16 cellular contexts compared by ENCODE assay signal in genomic region chr9:13445123-13445522, GRCh38.
DNase-seq lines count a peak whose midpoint lies in the region; ATAC-seq and TF ChIP-seq lines count a peak whose summit lies in the region.
"Had no signal": no experiment of that assay in that cellular context is flagged by ENCODE, and none has a peak within 500 bp of the region (broad histone marks: within the 10 kb centered on the region; RNA-seq: fewer than 3 reads in every experiment).

No MANE protein-coding gene starts in this region.

- H3K9me3 Mint-ChIP-seq in activated naive CD4-positive, alpha-beta T cell treated with anti-CD3 and anti-CD28 coated beads, Interleukin-2, amount 50 U/mL, for 72 hours: peaks cover 0 to 4% of the 10 kb centered on the region in 2 donors
- H3K9me3 Mint-ChIP-seq: activated CD4-positive, alpha-beta memory T cell treated with anti-CD3 and anti-CD28 coated beads for 36 hours; HFFc6 had no signal

- DNase-seq in NCI-H146 (lab: John Stamatoyannopoulos, UW) (peak; percentile 14), NCI-H146 treated with DMSO at 0.1 percent for 48 hours (lab: John Stamatoyannopoulos, UW; ENCODE audit: unreplicated experiment) (no peak), cerebellar nuclear complex (lab: John Stamatoyannopoulos, UW) (peak; percentile 20 to 77), hepatic stellate cell (ENCODE audit: low spot score) (peak; percentile 3), tibial artery (no peak), NCI-H526 treated with DMSO at 0.1 percent for 48 hours (lab: John Stamatoyannopoulos, UW) (no peak), adrenal gland (no peak)
- no peak for DNase-seq in activated naive CD4-positive, alpha-beta T cell treated with anti-CD3 and anti-CD28 coated beads, Interleukin-2, amount 50 U/mL, for 72 hours (ENCODE audit: low spot score in 2 of 2)
- DNase-seq: activated CD4-positive, alpha-beta memory T cell treated with anti-CD3 and anti-CD28 coated beads for 36 hours; activated effector memory CD4-positive, alpha-beta T cell treated with Interleukin-2 at 50 U/mL for 16 hours; HFFc6; NCI-H524 treated with DMSO at 0.1 percent for 48 hours; T1000; trophoblast cell had no signal

- H3K4me3 ChIP-seq in tibial artery (peak overlapping the region; percentile 11 to 45), adrenal gland (no peak overlapping the region)
- H3K4me3 ChIP-seq: A549 had no signal

- peak overlapping the region; percentile 8 to 58 for H3K27ac ChIP-seq in tibial artery
- no peak overlapping the region for H3K27ac ChIP-seq in adrenal gland
- H3K27ac ChIP-seq: A549, neutrophil had no signal

- no peak for ATAC-seq in activated naive CD4-positive, alpha-beta T cell treated with anti-CD3 and anti-CD28 coated beads, Interleukin-2, amount 50 U/mL, for 72 hours
- ATAC-seq: A549 had no signal

- H3K36me3 ChIP-seq in tibial artery (no peaks in the 10 kb centered on the region), adrenal gland (replicated peaks in 1 of 2) (no peaks in the 10 kb centered on the region)
- H3K36me3 ChIP-seq: neutrophil had no signal

- 66 to 83% (median 75%) methylated on average over 4 of the region's 4 CpGs for WGBS in adrenal gland, 4 donors

- no peak for TF ChIP-seq POLR2A in adrenal gland (IDR thresholded peaks at IDR 0.05)

- no peaks in the 10 kb centered on the region for H3K27me3 ChIP-seq in tibial artery
- no peaks in the 10 kb centered on the region for H3K27me3 ChIP-seq in adrenal gland
- H3K27me3 ChIP-seq: neutrophil had no signal

- H3K4me1 ChIP-seq in tibial artery: peaks cover 0 to 39% (median 11%) of the 10 kb centered on the region in 4 donors
- no peaks in the 10 kb centered on the region for H3K4me1 ChIP-seq in adrenal gland (replicated peaks in 1 of 2)
- H3K4me1 ChIP-seq: A549 had no signal

- no peak overlapping the region for H3K27ac Mint-ChIP-seq in activated naive CD4-positive, alpha-beta T cell treated with anti-CD3 and anti-CD28 coated beads, Interleukin-2, amount 50 U/mL, for 72 hours
- H3K27ac Mint-ChIP-seq: activated CD4-positive, alpha-beta memory T cell treated with anti-CD3 and anti-CD28 coated beads for 36 hours; HFFc6 had no signal

- H3K36me3 Mint-ChIP-seq in activated naive CD4-positive, alpha-beta T cell treated with anti-CD3 and anti-CD28 coated beads, Interleukin-2, amount 50 U/mL, for 72 hours: no peaks in the 10 kb centered on the region
- H3K36me3 Mint-ChIP-seq: activated CD4-positive, alpha-beta memory T cell treated with anti-CD3 and anti-CD28 coated beads for 36 hours had no signal

- H3K9me3 ChIP-seq in tibial artery (no peaks in the 10 kb centered on the region), adrenal gland (replicated peaks in 1 of 3) (no peaks in the 10 kb centered on the region)
- H3K9me3 ChIP-seq: A549, neutrophil had no signal

- intact Hi-C loops in tibial artery (cut with DNase I; ENCODE audit: low total_unique reads) (loop anchor here (10.0 kb wide), 2 partner anchors 650 to 880 kb away; no protein-coding TSS in a partner anchor), adrenal gland (cut with DNase I) (no loop called here)

- TF ChIP-seq CTCF in tibial artery (IDR thresholded peaks at IDR 0.05) (no peak), adrenal gland (IDR thresholded peaks at IDR 0.05) (no peak)

Comparison
In these comparisons a context has a peak if more than half of its experiments do, and no peak if none do; other contexts are left out.
1. DNase-seq: peak in NCI-H146 (single experiment), cerebellar nuclear complex (2 of 2) and hepatic stellate cell (single experiment); none in NCI-H146 treated with DMSO at 0.1 percent for 48 hours (single experiment), tibial artery (0 of 2), NCI-H526 treated with DMSO at 0.1 percent for 48 hours (single experiment), adrenal gland (0 of 7) and activated naive CD4-positive, alpha-beta T cell treated with anti-CD3 and anti-CD28 coated beads, Interleukin-2, amount 50 U/mL, for 72 hours (0 of 2).
2. H3K27ac ChIP-seq: peak in tibial artery (2 of 2); none in adrenal gland (0 of 5).
3. H3K4me3 ChIP-seq: peak in tibial artery (2 of 2); none in adrenal gland (0 of 4).